ENCODE assay signal across 27 cellular contexts in the genomic region with DNA sequence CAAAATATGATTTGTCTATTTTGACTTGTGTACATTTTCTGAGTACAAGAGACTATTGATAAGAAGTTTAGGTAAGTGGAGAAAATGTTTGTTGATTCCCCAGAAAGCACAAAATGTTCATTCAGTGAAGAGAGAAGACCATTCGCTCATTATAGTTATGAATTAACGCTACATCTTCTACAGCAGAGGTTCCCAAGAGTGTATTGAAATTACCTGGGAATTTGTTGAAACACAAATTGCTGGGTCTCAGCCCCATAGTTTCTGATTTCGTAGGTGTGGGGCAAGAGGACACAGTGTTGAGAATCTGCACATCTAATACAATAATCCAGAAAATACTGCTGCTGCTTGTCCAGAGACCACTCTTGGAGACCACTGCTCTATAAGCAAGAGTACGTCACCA. TPM values are rescaled to one million over a fixed set of nuclear protein-coding genes. Genes with fewer than 3 reads are reported as not detected.
DNase-seq lines count a peak whose midpoint lies in the region; ATAC-seq and TF ChIP-seq lines count a peak whose summit lies in the region.
"Had no signal": no experiment of that assay in that cellular context is flagged by ENCODE, and none has a peak within 500 bp of the region (broad histone marks: within the 10 kb centered on the region; RNA-seq: fewer than 3 reads in every experiment).

No MANE protein-coding gene starts in this region.

- H3K27me3 Mint-ChIP-seq in Calu3 (ENCODE audit: unreplicated experiment) = no peaks in the 10 kb centered on the region
- H3K27me3 Mint-ChIP-seq in dendritic cell treated with granulocyte-macrophage colony-stimulating factor and Interleukin-4, amounts not matched to agents 40 ng/mL and 50 ng/mL, for 4 days = no peaks in the 10 kb centered on the region
- H3K27me3 Mint-ChIP-seq: stimulated activated naive CD8-positive, alpha-beta T cell treated with anti-CD3 and anti-CD28 coated beads, Interleukin-15, amount 100 ng/mL, for 72 hours had no signal

- H3K9ac ChIP-seq in OCI-LY3 (ENCODE audit: low read length) (peak overlapping the region; percentile 68), skeletal muscle satellite cell (ENCODE audit: low read depth, low read length) (no peak overlapping the region)
- H3K9ac ChIP-seq: parathyroid adenoma had no signal

- peaks cover 5% of the 10 kb centered on the region for H3K36me3 Mint-ChIP-seq in Calu3 (ENCODE audit: insufficient read depth, unreplicated experiment)
- peaks cover 8% of the 10 kb centered on the region for H3K36me3 Mint-ChIP-seq in dendritic cell treated with granulocyte-macrophage colony-stimulating factor and Interleukin-4, amounts not matched to agents 40 ng/mL and 50 ng/mL, for 4 days (ENCODE audit: low read depth)

- no peak for DNase-seq in Calu3
- DNase-seq: activated CD4-positive, alpha-beta T cell treated with anti-CD3 and anti-CD28 coated beads, Interleukin-2, amount 50 U/mL, for 48 hours; activated CD8-positive, alpha-beta memory T cell treated with anti-CD3 and anti-CD28 coated beads, Interleukin-2, amount 50 U/mL, for 4 hours; activated effector memory CD4-positive, alpha-beta T cell treated with Interleukin-2 at 50 U/mL for 16 hours; DMS79; endodermal cell; esophagus squamous epithelium; H7; left ventricle myocardium inferior; NCI-H1048; NCI-H1930; NCI-H2227 treated with DMSO at 0.1 percent for 48 hours; nephron progenitor cell; right cardiac atrium; stimulated activated CD4-positive, alpha-beta T cell treated with anti-CD3 and anti-CD28 coated beads, Interleukin-4, amount 100 ng/mL, for 4 hours; stimulated activated naive CD8-positive, alpha-beta T cell treated with anti-CD3 and anti-CD28 coated beads, Interleukin-15, amount 100 ng/mL, for 72 hours had no signal

- H3K4me1 ChIP-seq in OCI-LY3 (ENCODE audit: low read length) (peaks cover 67% of the 10 kb centered on the region), skeletal muscle satellite cell (ENCODE audit: control insufficient read depth, insufficient read depth, low read length) (peaks cover 56% of the 10 kb centered on the region)

- H3K9me3 Mint-ChIP-seq in Calu3 (ENCODE audit: low read depth, unreplicated experiment) = no peaks in the 10 kb centered on the region
- no peaks in the 10 kb centered on the region for H3K9me3 Mint-ChIP-seq in dendritic cell treated with granulocyte-macrophage colony-stimulating factor and Interleukin-4, amounts not matched to agents 40 ng/mL and 50 ng/mL, for 4 days
- H3K9me3 Mint-ChIP-seq: endodermal cell; nephron progenitor cell; stimulated activated naive CD8-positive, alpha-beta T cell treated with anti-CD3 and anti-CD28 coated beads, Interleukin-15, amount 100 ng/mL, for 72 hours; WTC11 had no signal

- H3K36me3 ChIP-seq in OCI-LY3 (replicated peaks; ENCODE audit: low read depth, low read length) = no peaks in the 10 kb centered on the region
- no peaks in the 10 kb centered on the region for H3K36me3 ChIP-seq in skeletal muscle satellite cell (ENCODE audit: insufficient read depth, low read length)
- H3K36me3 ChIP-seq: esophagus squamous epithelium, left ventricle myocardium inferior had no signal

- ATAC-seq in GM19455 (IDR thresholded peaks at IDR 0.05; ENCODE audit: unreplicated experiment) = no peak
- ATAC-seq in GM21723 (IDR thresholded peaks at IDR 0.05; ENCODE audit: unreplicated experiment) = no peak
- ATAC-seq in HG02623 (IDR thresholded peaks at IDR 0.05; ENCODE audit: unreplicated experiment) = no peak
- ATAC-seq: Right ventricle myocardium inferior; stimulated activated naive CD8-positive, alpha-beta T cell treated with anti-CD3 and anti-CD28 coated beads, Interleukin-15, amount 100 ng/mL, for 72 hours; WTC11 had no signal

- H3K27ac ChIP-seq in OCI-LY3 (ENCODE audit: low read length) = peak overlapping the region; percentile 99
- H3K27ac ChIP-seq: hepatocyte, parathyroid adenoma, tibial nerve had no signal

- TF ChIP-seq CTCF in Calu3 (IDR thresholded peaks at IDR 0.05; ENCODE audit: unreplicated experiment) = no peak
- TF ChIP-seq CTCF in OCI-LY3 (IDR thresholded peaks at IDR 0.05; ENCODE audit: low read depth, low read length) = no peak

- H3K79me2 ChIP-seq in OCI-LY3 (ENCODE audit: low read length) = peaks cover 10% of the 10 kb centered on the region

- H3K4me3 Mint-ChIP-seq in Calu3 (ENCODE audit: low read depth, unreplicated experiment) = peak overlapping the region; percentile 12
- no peak overlapping the region for H3K4me3 Mint-ChIP-seq in dendritic cell treated with granulocyte-macrophage colony-stimulating factor and Interleukin-4, amounts not matched to agents 40 ng/mL and 50 ng/mL, for 4 days
- H3K4me3 Mint-ChIP-seq: endodermal cell; nephron progenitor cell; stimulated activated naive CD8-positive, alpha-beta T cell treated with anti-CD3 and anti-CD28 coated beads, Interleukin-15, amount 100 ng/mL, for 72 hours; WTC11 had no signal

- no peak overlapping the region for H2AFZ ChIP-seq in OCI-LY3 (ENCODE audit: low read depth, low read length)
- H2AFZ ChIP-seq: hepatocyte, parathyroid adenoma had no signal

- peak overlapping the region; percentile 11 for H3K27ac Mint-ChIP-seq in Calu3 (ENCODE audit: unreplicated experiment)
- peak overlapping the region; percentile 88 for H3K27ac Mint-ChIP-seq in dendritic cell treated with granulocyte-macrophage colony-stimulating factor and Interleukin-4, amounts not matched to agents 40 ng/mL and 50 ng/mL, for 4 days
- H3K27ac Mint-ChIP-seq: endodermal cell, nephron progenitor cell, WTC11 had no signal

- H3K4me2 ChIP-seq in OCI-LY3 (ENCODE audit: low read length) (peak overlapping the region; percentile 93), skeletal muscle satellite cell (ENCODE audit: low read length) (peak overlapping the region; percentile 66)
- H3K4me2 ChIP-seq: hepatocyte had no signal

- 0 out of 2 replicates have a peak, but pooled peaks cover 4% of the 10 kb centered on the region for H3K27me3 ChIP-seq in OCI-LY3 (ENCODE audit: low read depth, low read length)
- no peaks in the 10 kb centered on the region for H3K27me3 ChIP-seq in skeletal muscle satellite cell (ENCODE audit: control insufficient read depth, insufficient read depth, low read length)
- H3K27me3 ChIP-seq: esophagus squamous epithelium, hepatocyte, tibial nerve had no signal

- CTCF ChIA-PET in Calu3 (lab: Charles Lee) = no interaction called here

- H4K20me1 ChIP-seq in OCI-LY3 (ENCODE audit: insufficient read depth, low read length) = no peaks in the 10 kb centered on the region

- H3K9me3 ChIP-seq in OCI-LY3 (ENCODE audit: insufficient read depth, low read length) = no peaks in the 10 kb centered on the region
- no peaks in the 10 kb centered on the region for H3K9me3 ChIP-seq in skeletal muscle satellite cell (replicated peaks; ENCODE audit: low read length)
- H3K9me3 ChIP-seq: esophagus squamous epithelium, left ventricle myocardium inferior, tibial nerve had no signal

- peaks cover 46% of the 10 kb centered on the region for H3K4me1 Mint-ChIP-seq in Calu3 (ENCODE audit: low read depth, unreplicated experiment)
- H3K4me1 Mint-ChIP-seq in dendritic cell treated with granulocyte-macrophage colony-stimulating factor and Interleukin-4, amounts not matched to agents 40 ng/mL and 50 ng/mL, for 4 days (ENCODE audit: low read depth) = peaks cover 67% of the 10 kb centered on the region

- intact Hi-C loops in Calu3 (cut with micrococcal nuclease; ENCODE audit: unreplicated experiment) = loop anchor here (1.0 kb wide), 1 partner anchor 78 kb away; no protein-coding TSS in a partner anchor
- intact Hi-C loops in dendritic cell treated with granulocyte-macrophage colony-stimulating factor and Interleukin-4, amounts not matched to agents 40 ng/mL and 50 ng/mL, for 4 days (cut with micrococcal nuclease) = no loop called here

- H3K4me3 ChIP-seq in OCI-LY3 (ENCODE audit: low read length) = peak overlapping the region; percentile 68; the same call in 1 of the 2 replicates
- peak overlapping the region; percentile 29 for H3K4me3 ChIP-seq in skeletal muscle satellite cell (ENCODE audit: low read length)
- H3K4me3 ChIP-seq: esophagus squamous epithelium, hepatocyte, left ventricle myocardium inferior, tibial nerve had no signal

- no TSS peak for BruUV-seq in Calu3 (replicated peaks; lab: Mats Ljungman, UMichigan)

RNA-seq across cellular contexts. Expression of gene JAZF1, which starts 24.2 kb away (rescaled TPM):
- 8.6 and 10.7 TPM in 2 replicates for total RNA-seq in Calu3 (2022)
- total RNA-seq in skeletal muscle satellite cell (2012; rRNA removed) = 5.0 and 7.1 TPM in 2 replicates
